In genomic region chr21:29125199-29125598, GRCh38 we compare ENCODE assay signal across 9 cellular contexts.
DNase-seq lines count a peak whose midpoint lies in the region; ATAC-seq and TF ChIP-seq lines count a peak whose summit lies in the region.
"Had no signal": no experiment of that assay in that cellular context is flagged by ENCODE, and none has a peak within 500 bp of the region (broad histone marks: within the 10 kb centered on the region; RNA-seq: fewer than 3 reads in every experiment).

No MANE protein-coding gene starts in this region.

- H3F3A ChIP-seq in MM.1S (ENCODE audit: insufficient read depth, low read length), result 0 out of 2 replicates have a peak, but pooled peaks cover 3% of the 10 kb centered on the region

- ATAC-seq in GM19452 (IDR thresholded peaks at IDR 0.05; ENCODE audit: unreplicated experiment) (peak; percentile 92), HG02970 (IDR thresholded peaks at IDR 0.05; ENCODE audit: low FRiP score, unreplicated experiment) (peak; percentile 60)

- TF ChIP-seq CTCF in GM13976 (IDR thresholded peaks at IDR 0.05; ENCODE audit: borderline replicate concordance, control extremely low read depth, extremely low read depth, insufficient read depth, missing control alignments) (no peak), MM.1S (IDR thresholded peaks at IDR 0.05; ENCODE audit: low read length) (no peak)

- no peaks in the 10 kb centered on the region for H3K27me3 ChIP-seq in MM.1S (replicated peaks; ENCODE audit: insufficient read depth, low read length)

- no peak overlapping the region for H2AFZ ChIP-seq in MM.1S (ENCODE audit: low read length)

- H3K27ac ChIP-seq in MM.1S (ENCODE audit: low read length), result no peak overlapping the region; the same call in 1 of the 2 replicates

- H3K4me1 ChIP-seq in MM.1S (ENCODE audit: low read length), result peaks cover 7% of the 10 kb centered on the region; the same call in 1 of the 2 replicates

- DNase-seq in GM13976 (ENCODE audit: low spot score) (peak; percentile 65), MM.1S (peak; percentile 44), GOT3 (lab: John Stamatoyannopoulos, UW) (no peak), NCI-H1436 (lab: John Stamatoyannopoulos, UW) (no peak), NCI-H510A treated with DMSO at 0.1 percent for 48 hours (lab: John Stamatoyannopoulos, UW) (no peak)
- no peak for DNase-seq in stimulated activated CD4-positive, alpha-beta T cell treated with anti-CD3 and anti-CD28 coated beads, Interleukin-12 subunit alpha, Interleukin-12 subunit beta, amount 100 ng/mL, for 4 hours
- DNase-seq: activated CD4-positive, alpha-beta T cell treated with anti-CD3 and anti-CD28 coated beads, Interleukin-2, amount 10 ng/mL, durations not matched to agents 7 days and 5 days had no signal

- H3K9me3 ChIP-seq in MM.1S (replicated peaks; ENCODE audit: insufficient read depth, low read length), result no peaks in the 10 kb centered on the region

- no peak overlapping the region for H3K9ac ChIP-seq in MM.1S (ENCODE audit: low read length)

- no peaks in the 10 kb centered on the region for H4K20me1 ChIP-seq in MM.1S (ENCODE audit: insufficient read depth, low read length)

- in situ Hi-C loops in GM13976 (cut with MboI; ENCODE audit: low sequenced_read_pairs, unreplicated experiment), result no loop called here

- no peaks in the 10 kb centered on the region for H3K79me2 ChIP-seq in MM.1S (ENCODE audit: low read length)

- H3K4me2 ChIP-seq in MM.1S (ENCODE audit: low read depth, low read length), result no peak overlapping the region

- H3K9me2 ChIP-seq in MM.1S (replicated peaks; ENCODE audit: insufficient read depth, low read length), result no peaks in the 10 kb centered on the region

- no peak overlapping the region for H3K4me3 ChIP-seq in MM.1S (ENCODE audit: low read length)

- H3K36me3 ChIP-seq in MM.1S (replicated peaks; ENCODE audit: insufficient read depth, low read length), result no peaks in the 10 kb centered on the region

Comparison
In these comparisons a context has a peak if more than half of its experiments do, and no peak if none do; other contexts are left out.
1. DNase-seq: peak in GM13976 (single experiment) and MM.1S (single experiment); none in GOT3 (single experiment), stimulated activated CD4-positive, alpha-beta T cell treated with anti-CD3 and anti-CD28 coated beads, Interleukin-12 subunit alpha, Interleukin-12 subunit beta, amount 100 ng/mL, for 4 hours (single experiment), NCI-H1436 (single experiment) and NCI-H510A treated with DMSO at 0.1 percent for 48 hours (single experiment).